ENCODE assay signal across 19 cellular contexts in genomic region chr1:58528518-58528917, GRCh38. TPM values are rescaled to one million over a fixed set of nuclear protein-coding genes. Genes with fewer than 3 reads are reported as not detected.
A peak's percentile ranks its signal among the peaks of the same experiment; 100 is the strongest.
DNase-seq lines count a peak whose midpoint lies in the region; TF ChIP-seq lines count a peak whose summit lies in the region.
"Had no signal": no experiment of that assay in that cellular context is flagged by ENCODE, and none has a peak within 500 bp of the region (broad histone marks: within the 10 kb centered on the region; RNA-seq: fewer than 3 reads in every experiment).

No MANE protein-coding gene starts in this region.

- H3K36me3 ChIP-seq in DOHH2 (ENCODE audit: control insufficient read depth, low read length): peaks cover 29% of the 10 kb centered on the region
- peaks cover 0 to 3% of the 10 kb centered on the region in 2 experiments for H3K36me3 ChIP-seq in mesenchymal stem cell (ENCODE audit: control insufficient read depth in 1 of 2, insufficient read depth in 2 of 2, low read depth in 1 of 2, low read length in 2 of 2)
- peaks cover 0 to 19% of the 10 kb centered on the region in 2 experiments for H3K36me3 ChIP-seq in SK-N-SH (replicated peaks in 1 of 2; ENCODE audit: control insufficient read depth in 1 of 2, insufficient read depth in 2 of 2, low read length in 1 of 2)

- H3K4me2 ChIP-seq in DOHH2 (ENCODE audit: low read length) (peak overlapping the region; percentile 84), mesenchymal stem cell (ENCODE audit: low read length, poor library complexity, severe bottlenecking) (no peak overlapping the region), SK-N-SH (no peak overlapping the region)

- H3K9me2 ChIP-seq in DOHH2 (replicated peaks; ENCODE audit: control insufficient read depth, low read length) (no peaks in the 10 kb centered on the region), SK-N-SH (no peaks in the 10 kb centered on the region)

- H3K79me2 ChIP-seq in DOHH2 (ENCODE audit: control insufficient read depth, low read length) (no peaks in the 10 kb centered on the region), SK-N-SH (ENCODE audit: insufficient read depth) (no peaks in the 10 kb centered on the region)

- no peak for TF ChIP-seq EP300 in SK-N-SH (IDR thresholded peaks at IDR 0.05; ENCODE audit: borderline replicate concordance in 1 of 2, low read depth in 1 of 2, low read length in 1 of 2)

- peak overlapping the region in 1 of 2 experiments; percentile 54 for H2BK12ac ChIP-seq in mesenchymal stem cell (ENCODE audit: low read length in 2 of 2)

- no peak overlapping the region for H2AFZ ChIP-seq in mesenchymal stem cell (ENCODE audit: low read depth, low read length)
- H2AFZ ChIP-seq in SK-N-SH (ENCODE audit: low read depth): no peak overlapping the region

- H4K91ac ChIP-seq in mesenchymal stem cell (ENCODE audit: low read length): no peak overlapping the region

- H3K23ac ChIP-seq in mesenchymal stem cell (ENCODE audit: low read length in 2 of 2): no peak overlapping the region

- H3K4ac ChIP-seq in mesenchymal stem cell (ENCODE audit: low read depth in 1 of 2, low read length in 2 of 2): no peak overlapping the region

- H3K18ac ChIP-seq in mesenchymal stem cell (ENCODE audit: low read depth in 1 of 2, low read length in 2 of 2): peak overlapping the region in 1 of 2 experiments; percentile 34

- no peak overlapping the region for H4K8ac ChIP-seq in mesenchymal stem cell (ENCODE audit: low read length)

- peaks cover 5% of the 10 kb centered on the region for H3K36me3 Mint-ChIP-seq in osteocyte (ENCODE audit: unreplicated experiment)
- H3K36me3 Mint-ChIP-seq: brain had no signal

- H3K4me3 ChIP-seq in DOHH2 (ENCODE audit: low read length) (peak overlapping the region; percentile 27), cardiac fibroblast (replicated peaks in 1 of 2; ENCODE audit: low read depth in 2 of 2, low read length in 2 of 2) (no peak overlapping the region), mesenchymal stem cell (ENCODE audit: insufficient read depth in 1 of 2, low read depth in 1 of 2, low read length in 2 of 2) (no peak overlapping the region), SK-N-SH (ENCODE audit: low read depth in 2 of 2, low read length in 1 of 2) (no peak overlapping the region)
- H3K4me3 ChIP-seq: heart right ventricle had no signal

- no peak overlapping the region for H2AK5ac ChIP-seq in mesenchymal stem cell (ENCODE audit: low read length, severe bottlenecking)

- no peaks in the 10 kb centered on the region for H3K79me1 ChIP-seq in mesenchymal stem cell (replicated peaks; ENCODE audit: low read length, poor library complexity, severe bottlenecking)

- H3K27me3 ChIP-seq in DOHH2 (ENCODE audit: control insufficient read depth, low read length): no peaks in the 10 kb centered on the region
- no peaks in the 10 kb centered on the region for H3K27me3 ChIP-seq in mesenchymal stem cell (ENCODE audit: control insufficient read depth in 1 of 2, insufficient read depth in 1 of 2, low read length in 2 of 2)
- H3K27me3 ChIP-seq in SK-N-SH (ENCODE audit: insufficient read depth): no peaks in the 10 kb centered on the region
- H3K27me3 ChIP-seq: heart right ventricle had no signal

- peak overlapping the region; percentile 98 for H3K27ac ChIP-seq in DOHH2 (ENCODE audit: low read depth, low read length)
- no peak overlapping the region for H3K27ac ChIP-seq in mesenchymal stem cell (ENCODE audit: low read length, poor library complexity, severe bottlenecking)
- no peak overlapping the region for H3K27ac ChIP-seq in SK-N-SH (ENCODE audit: low read depth in 2 of 2, low read length in 1 of 2)
- H3K27ac ChIP-seq: heart right ventricle had no signal

- no peak overlapping the region for H2BK15ac ChIP-seq in mesenchymal stem cell (ENCODE audit: low read depth, poor library complexity, severe bottlenecking)

- no peak overlapping the region for H3K27ac Mint-ChIP-seq in osteocyte (ENCODE audit: unreplicated experiment)
- H3K27ac Mint-ChIP-seq: CD8-positive, alpha-beta T cell; effector memory CD8-positive, alpha-beta T cell had no signal

- DNase-seq in HS-5 (ENCODE audit: low read depth) (peak; percentile 78), cardiac fibroblast (ENCODE audit: low read depth in 2 of 2) (peak; percentile 84 to 90), mesenchymal stem cell (peak; percentile 37), NCI-H446 (lab: John Stamatoyannopoulos, UW) (no peak), NCI-H774 (lab: John Stamatoyannopoulos, UW) (no peak), SK-N-SH (no peak), osteocyte (ENCODE audit: extremely low spot score, unreplicated experiment) (no peak)
- DNase-seq: activated CD4-positive, alpha-beta T cell treated with anti-CD3 and anti-CD28 coated beads for 4 hours; CD8-positive, alpha-beta T cell; effector memory CD8-positive, alpha-beta T cell; H7; heart right ventricle; NCI-H345; right cardiac atrium; stimulated activated naive CD8-positive, alpha-beta T cell treated with anti-CD3 and anti-CD28 coated beads, Interleukin-15, Interleukin-2, amounts not matched to agents 100 U/mL and 50 U/mL, for 24 hours had no signal

- H3K14ac ChIP-seq in mesenchymal stem cell (ENCODE audit: low read length in 2 of 2): no peak overlapping the region

- no peaks in the 10 kb centered on the region for H3K9me3 Mint-ChIP-seq in osteocyte (ENCODE audit: unreplicated experiment)
- H3K9me3 Mint-ChIP-seq: activated T-helper 17 cell treated with anti-CD3 and anti-CD28 coated beads, Interleukin-2, amount 50 U/mL, for 72 hours; brain; CD8-positive, alpha-beta T cell; effector memory CD8-positive, alpha-beta T cell; nephron had no signal

- H3K4me1 Mint-ChIP-seq in osteocyte (ENCODE audit: unreplicated experiment): no peaks in the 10 kb centered on the region
- H3K4me1 Mint-ChIP-seq: brain had no signal

- TF ChIP-seq CTCF in DOHH2 (IDR thresholded peaks at IDR 0.05; ENCODE audit: low read depth, low read length, poor library complexity, severe bottlenecking) (no peak), cardiac fibroblast (IDR thresholded peaks at IDR 0.05; ENCODE audit: low read depth, low read length) (no peak), SK-N-SH (IDR thresholded peaks at IDR 0.05) (no peak), osteocyte (IDR thresholded peaks at IDR 0.05) (no peak)

- H3K4me3 Mint-ChIP-seq in osteocyte (ENCODE audit: unreplicated experiment): no peak overlapping the region
- H3K4me3 Mint-ChIP-seq: activated T-helper 17 cell treated with anti-CD3 and anti-CD28 coated beads, Interleukin-2, amount 50 U/mL, for 72 hours; brain; CD8-positive, alpha-beta T cell; effector memory CD8-positive, alpha-beta T cell; nephron had no signal

- no peak for TF ChIP-seq RAD21 in SK-N-SH (IDR thresholded peaks at IDR 0.05; ENCODE audit: low read length)

- no peaks in the 10 kb centered on the region for H3K9me3 ChIP-seq in DOHH2 (ENCODE audit: control insufficient read depth, insufficient read depth, low read length)
- H3K9me3 ChIP-seq in mesenchymal stem cell (ENCODE audit: control insufficient read depth, low read length): no peaks in the 10 kb centered on the region
- no peaks in the 10 kb centered on the region for H3K9me3 ChIP-seq in SK-N-SH
- H3K9me3 ChIP-seq: heart right ventricle had no signal

- H3K9ac ChIP-seq in mesenchymal stem cell (ENCODE audit: low read length) (peak overlapping the region; percentile 53), SK-N-SH (no peak overlapping the region)

- no peaks in the 10 kb centered on the region for H4K20me1 ChIP-seq in DOHH2 (ENCODE audit: control insufficient read depth, insufficient read depth, low read depth, low read length)
- no peaks in the 10 kb centered on the region for H4K20me1 ChIP-seq in SK-N-SH (ENCODE audit: insufficient read depth)

- no peak overlapping the region for H2BK120ac ChIP-seq in mesenchymal stem cell (ENCODE audit: low read depth, low read length)

- CTCF ChIA-PET in SK-N-SH (lab: Yijun Ruan, JAX): interaction anchor here (1.0 to 5.0 kb wide), 4 partner anchors 13 to 124 kb away, joined by 3 to 39 read pairs (median 6); partner anchors contain the start of gene OMA1

- H3F3A ChIP-seq in DOHH2 (ENCODE audit: control insufficient read depth, insufficient read depth) (peaks cover 37% of the 10 kb centered on the region), SK-N-SH (replicated peaks; ENCODE audit: insufficient read depth) (no peaks in the 10 kb centered on the region)

- H3K27me3 Mint-ChIP-seq in osteocyte (ENCODE audit: unreplicated experiment): no peaks in the 10 kb centered on the region
- H3K27me3 Mint-ChIP-seq: activated T-helper 17 cell treated with anti-CD3 and anti-CD28 coated beads, Interleukin-2, amount 50 U/mL, for 72 hours; brain; effector memory CD8-positive, alpha-beta T cell had no signal

- POLR2A ChIA-PET in SK-N-SH (lab: Yijun Ruan, JAX): no interaction called here

- H3K4me1 ChIP-seq in DOHH2 (ENCODE audit: control insufficient read depth, low read length): peaks cover 90% of the 10 kb centered on the region
- no peaks in the 10 kb centered on the region for H3K4me1 ChIP-seq in mesenchymal stem cell (ENCODE audit: control insufficient read depth, insufficient read depth, low read depth, low read length)
- no peaks in the 10 kb centered on the region; a peak in 1 of 4 replicates for H3K4me1 ChIP-seq in SK-N-SH (ENCODE audit: control insufficient read depth in 1 of 2, insufficient read depth in 2 of 2, low read depth in 1 of 2, low read length in 1 of 2)

- WGBS in mesenchymal stem cell: 83% methylated on average over 1 of the region's 3 CpGs
- 93% methylated on average over 3 of the region's 3 CpGs for WGBS in SK-N-SH (ENCODE audit: low lambda C conversion rate)

- no peak overlapping the region for H2BK5ac ChIP-seq in mesenchymal stem cell (ENCODE audit: low read depth, low read length, poor library complexity, severe bottlenecking)

TF ChIP-seq in SK-N-SH, 30 proteins besides CTCF, POLR2A, EP300 and RAD21 (continues in another document):
- TF ChIP-seq, protein P1, sequence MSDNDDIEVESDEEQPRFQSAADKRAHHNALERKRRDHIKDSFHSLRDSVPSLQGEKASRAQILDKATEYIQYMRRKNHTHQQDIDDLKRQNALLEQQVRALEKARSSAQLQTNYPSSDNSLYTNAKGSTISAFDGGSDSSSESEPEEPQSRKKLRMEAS (IDR thresholded peaks at IDR 0.05; ENCODE audit: low read depth): no peak
- TF ChIP-seq JUND (IDR thresholded peaks at IDR 0.05): no peak
- TF ChIP-seq RXRA (IDR thresholded peaks at IDR 0.05; ENCODE audit: borderline replicate concordance, low read depth): no peak
- no peak for TF ChIP-seq TEAD4 (IDR thresholded peaks at IDR 0.05; ENCODE audit: borderline replicate concordance, insufficient read depth)
- TF ChIP-seq FOXM1 (IDR thresholded peaks at IDR 0.05; ENCODE audit: low read depth): no peak

RNA-seq across cellular contexts. Expression of gene OMA1, which starts 18.0 kb away (rescaled TPM):
- polyA plus RNA-seq in mesenchymal stem cell (2013, experiment 1 of 2): 6.1 TPM
- polyA plus RNA-seq in mesenchymal stem cell (2013, experiment 2 of 2): 6.3 TPM
- polyA plus RNA-seq in SK-N-SH (2012; rRNA removed): 6.9 and 9.1 TPM in 2 replicates
- polyA plus RNA-seq in SK-N-SH (2012; cell fraction: cytosol; rRNA removed): 9.0 and 10.3 TPM in 2 replicates
- polyA plus RNA-seq in SK-N-SH (2012; cell fraction: nucleus; rRNA removed): 6.0 and 9.8 TPM in 2 replicates
- total RNA-seq in osteocyte: 9.2 and 12.1 TPM in 2 replicates

RNA-seq across cellular contexts. Expression of gene TACSTD2, which starts 48.5 kb away (rescaled TPM):
- polyA plus RNA-seq in mesenchymal stem cell (2013, experiment 1 of 2): 0.08 TPM
- 0.12 TPM for polyA plus RNA-seq in mesenchymal stem cell (2013, experiment 2 of 2)
- 0.02 TPM in 1 of 2 replicates, not detected in the other for polyA plus RNA-seq in SK-N-SH (2012; rRNA removed)
- 0.01 TPM in 2 replicates for polyA plus RNA-seq in SK-N-SH (2012; cell fraction: cytosol; rRNA removed)
- 0.15 and 0.18 TPM in 2 replicates for polyA plus RNA-seq in SK-N-SH (2012; cell fraction: nucleus; rRNA removed)
- total RNA-seq in osteocyte: not detected in 2 replicates
- total RNA-seq: CD8-positive, alpha-beta T cell had no signal

Comparison
In these comparisons a context has a peak if more than half of its experiments do, and no peak if none do; other contexts are left out.
1. DNase-seq: peak in HS-5 (single experiment), cardiac fibroblast (2 of 2) and mesenchymal stem cell (single experiment); none in NCI-H446 (0 of 2), NCI-H774 (single experiment), SK-N-SH (single experiment) and osteocyte (single experiment).